Comparison of ENCODE assay signal across 15 cellular contexts in the genomic region with DNA sequence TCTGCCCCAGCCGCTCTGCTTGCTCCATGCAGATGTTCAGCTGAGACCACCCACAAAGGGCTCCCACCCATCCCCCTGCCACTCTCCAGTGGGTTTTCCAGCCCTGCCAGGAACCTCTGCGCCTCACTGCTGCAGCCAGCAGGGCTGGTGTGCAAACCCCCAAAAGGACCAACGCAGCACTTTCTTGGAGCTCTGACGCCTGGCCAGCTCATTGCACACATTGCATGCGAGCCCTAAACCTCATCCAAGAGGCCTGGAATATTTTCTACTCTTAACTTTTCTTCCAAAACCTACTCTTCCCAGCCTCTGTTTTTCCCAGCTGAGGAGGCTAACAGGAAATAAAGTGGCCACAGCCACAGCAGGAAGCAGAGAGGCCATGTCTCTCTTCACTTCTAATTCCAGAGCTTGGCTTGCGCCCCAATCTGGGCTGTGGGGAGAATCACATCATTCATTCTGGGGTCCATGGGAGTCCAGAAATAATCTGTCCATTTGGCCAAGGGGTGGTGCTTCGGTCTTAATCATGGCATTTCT. TPM values are rescaled to one million over a fixed set of nuclear protein-coding genes. Genes with fewer than 3 reads are reported as not detected.
DNase-seq lines count a peak whose midpoint lies in the region; ATAC-seq and TF ChIP-seq lines count a peak whose summit lies in the region.
"Had no signal": no experiment of that assay in that cellular context is flagged by ENCODE, and none has a peak within 500 bp of the region (broad histone marks: within the 10 kb centered on the region; RNA-seq: fewer than 3 reads in every experiment).

No MANE protein-coding gene starts in this region.

- no peaks in the 10 kb centered on the region for H3K27me3 ChIP-seq in BLaER1
- H3K27me3 ChIP-seq in heart left ventricle: no peaks in the 10 kb centered on the region
- H3K27me3 ChIP-seq: neural progenitor cell had no signal

- no peak for TF ChIP-seq POLR2A in heart left ventricle (IDR thresholded peaks at IDR 0.05)

- H3K9me3 Mint-ChIP-seq in natural killer cell treated with Interleukin-12 subunit alpha and Interleukin-12 subunit beta and Interleukin-15 and Interleukin-18, amount 100 ng/mL, for 72 hours: peaks cover 4% of the 10 kb centered on the region
- H3K9me3 Mint-ChIP-seq: activated CD4-positive, alpha-beta T cell treated with anti-CD3 and anti-CD28 coated beads, Interleukin-2, amount 10 ng/mL, durations not matched to agents 24 days and 14 days; CD4-positive, alpha-beta T cell; neural progenitor cell had no signal

- WGBS in heart left ventricle, 4 donors: 83 to 88% (median 86%) methylated on average over 6 to 7 of the region's 7 CpGs

- no peak overlapping the region for H3K27ac ChIP-seq in BLaER1
- H3K27ac ChIP-seq in heart left ventricle: peak overlapping the region in 11 of 12 donors; percentile 32 to 70 (median 61)
- H3K27ac ChIP-seq: neural progenitor cell had no signal

- intact Hi-C loops in heart left ventricle (cut with DNase I): no loop called here

- no peak overlapping the region for H3K9ac ChIP-seq in BLaER1
- H3K9ac ChIP-seq: neural progenitor cell had no signal

- no peak overlapping the region for H3K4me3 Mint-ChIP-seq in natural killer cell treated with Interleukin-12 subunit alpha and Interleukin-12 subunit beta and Interleukin-15 and Interleukin-18, amount 100 ng/mL, for 72 hours
- H3K4me3 Mint-ChIP-seq: activated CD4-positive, alpha-beta T cell treated with anti-CD3 and anti-CD28 coated beads, Interleukin-2, amount 10 ng/mL, durations not matched to agents 24 days and 14 days; CD4-positive, alpha-beta T cell; neural progenitor cell; T-helper 17 cell had no signal

- DNase-seq in RPMI8226: peak; percentile 45
- peak in 2 of 5 donors; percentile 37 to 68 for DNase-seq in heart left ventricle
- peak; percentile 51 for DNase-seq in skeletal muscle cell (ENCODE audit: low read depth)
- DNase-seq in NCI-H526 (lab: John Stamatoyannopoulos, UW): no peak
- DNase-seq in omental fat pad (ENCODE audit: low spot score): no peak
- DNase-seq in natural killer cell treated with Interleukin-12 subunit alpha and Interleukin-12 subunit beta and Interleukin-15 and Interleukin-18, amount 100 ng/mL, for 72 hours (ENCODE audit: low spot score): no peak
- DNase-seq: activated CD4-positive, alpha-beta T cell treated with anti-CD3 and anti-CD28 coated beads, Interleukin-2, amount 10 ng/mL, durations not matched to agents 24 days and 14 days; CD4-positive, alpha-beta T cell; GDM1; T-helper 17 cell had no signal

- H3K4me1 Mint-ChIP-seq in natural killer cell treated with Interleukin-12 subunit alpha and Interleukin-12 subunit beta and Interleukin-15 and Interleukin-18, amount 100 ng/mL, for 72 hours (ENCODE audit: low read depth in 2 of 2): peaks cover 30% of the 10 kb centered on the region in 2 donors
- H3K4me1 Mint-ChIP-seq: activated CD4-positive, alpha-beta T cell treated with anti-CD3 and anti-CD28 coated beads, Interleukin-2, amount 10 ng/mL, durations not matched to agents 24 days and 14 days had no signal

- H3K4me1 ChIP-seq in BLaER1 (peaks cover 36% of the 10 kb centered on the region), heart left ventricle (peaks cover 0 to 36% (median 22%) of the 10 kb centered on the region in 12 donors)
- H3K4me1 ChIP-seq: neural progenitor cell had no signal

- peak overlapping the region; percentile 8; the same call in 1 of the 2 replicates for H3K4me2 ChIP-seq in BLaER1
- H3K4me2 ChIP-seq: neural progenitor cell had no signal

- no peaks in the 10 kb centered on the region for H4K20me1 ChIP-seq in BLaER1

- no peak overlapping the region for H3K4me3 ChIP-seq in BLaER1
- H3K4me3 ChIP-seq in heart left ventricle: no peak overlapping the region
- H3K4me3 ChIP-seq in skeletal muscle cell (ENCODE audit: low read depth, low read length): no peak overlapping the region
- H3K4me3 ChIP-seq: neural progenitor cell had no signal

- H3K36me3 Mint-ChIP-seq in natural killer cell treated with Interleukin-12 subunit alpha and Interleukin-12 subunit beta and Interleukin-15 and Interleukin-18, amount 100 ng/mL, for 72 hours: no peaks in the 10 kb centered on the region
- H3K36me3 Mint-ChIP-seq: neural progenitor cell had no signal

- ATAC-seq in heart left ventricle (peak; percentile 11 to 45 (median 42)), HG02885 (IDR thresholded peaks at IDR 0.05; ENCODE audit: poor library complexity, unreplicated experiment) (no peak), omental fat pad (ENCODE audit: low FRiP score) (no peak)
- no peak for ATAC-seq in natural killer cell treated with Interleukin-12 subunit alpha and Interleukin-12 subunit beta and Interleukin-15 and Interleukin-18, amount 100 ng/mL, for 72 hours
- ATAC-seq: T-helper 17 cell had no signal

- no peak for TF ChIP-seq CTCF in heart left ventricle (IDR thresholded peaks at IDR 0.05)
- no peak for TF ChIP-seq CTCF in omental fat pad (IDR thresholded peaks at IDR 0.05)

- H3K36me3 ChIP-seq in BLaER1 (no peaks in the 10 kb centered on the region), heart left ventricle (no peaks in the 10 kb centered on the region)
- H3K36me3 ChIP-seq: neural progenitor cell had no signal

- H3K9me3 ChIP-seq in BLaER1: peaks cover 15% of the 10 kb centered on the region
- H3K9me3 ChIP-seq in heart left ventricle: peaks cover 0 to 5% (median 0%) of the 10 kb centered on the region in 12 donors

- no peak overlapping the region for H3K27ac Mint-ChIP-seq in natural killer cell treated with Interleukin-12 subunit alpha and Interleukin-12 subunit beta and Interleukin-15 and Interleukin-18, amount 100 ng/mL, for 72 hours
- H3K27ac Mint-ChIP-seq: activated CD4-positive, alpha-beta T cell treated with anti-CD3 and anti-CD28 coated beads, Interleukin-2, amount 10 ng/mL, durations not matched to agents 24 days and 14 days; CD4-positive, alpha-beta T cell; neural progenitor cell; T-helper 17 cell had no signal

- H3K27me3 Mint-ChIP-seq in natural killer cell treated with Interleukin-12 subunit alpha and Interleukin-12 subunit beta and Interleukin-15 and Interleukin-18, amount 100 ng/mL, for 72 hours: peaks cover 3 to 7% of the 10 kb centered on the region in 2 donors

RNA-seq across cellular contexts. Expression of a gene that starts 4.6 kb away (rescaled TPM):
- not detected for total RNA-seq in heart left ventricle
- not detected for polyA plus RNA-seq in heart left ventricle
- total RNA-seq in omental fat pad: not detected
- under 1 TPM in 1 of 2 donors, not detected in 1; 0.31 TPM for total RNA-seq in natural killer cell treated with Interleukin-12 subunit alpha and Interleukin-12 subunit beta and Interleukin-15 and Interleukin-18, amount 100 ng/mL, for 72 hours
- total RNA-seq: activated CD4-positive, alpha-beta T cell treated with anti-CD3 and anti-CD28 coated beads, Interleukin-2, amount 10 ng/mL, durations not matched to agents 24 days and 14 days; CD4-positive, alpha-beta T cell; T-helper 17 cell had no signal
- polyA plus RNA-seq: keratinocyte had no signal

RNA-seq across cellular contexts. Expression of a gene that starts 23.1 kb away (rescaled TPM):
- total RNA-seq in heart left ventricle (10 to 100 TPM in 8 of 9 donors, 1 to 10 TPM in 1; 8.6 to 22.1 (median 15.8) TPM), omental fat pad (10 to 100 TPM; 11.8 to 26.2 (median 19.7) TPM)
- 1 to 10 TPM; 5.6 to 6.9 TPM for polyA plus RNA-seq in heart left ventricle
- under 1 TPM; 0.25 to 0.38 TPM for total RNA-seq in natural killer cell treated with Interleukin-12 subunit alpha and Interleukin-12 subunit beta and Interleukin-15 and Interleukin-18, amount 100 ng/mL, for 72 hours
- total RNA-seq: OCI-LY7, T-helper 17 cell had no signal
- polyA plus RNA-seq: keratinocyte had no signal

RNA-seq across cellular contexts. Expression of a gene that starts 49.8 kb away (rescaled TPM):
- total RNA-seq in heart left ventricle (10 to 100 TPM in 8 of 9 donors, 1 to 10 TPM in 1; 7.9 to 38.7 (median 16.5) TPM), omental fat pad (10 to 100 TPM; 12.2 to 74.4 (median 34.1) TPM)
- 10 to 100 TPM; 17.2 to 19.5 TPM for polyA plus RNA-seq in heart left ventricle
- 10 to 100 TPM; 13.2 to 86.0 TPM for total RNA-seq in natural killer cell treated with Interleukin-12 subunit alpha and Interleukin-12 subunit beta and Interleukin-15 and Interleukin-18, amount 100 ng/mL, for 72 hours
- polyA plus RNA-seq: keratinocyte had no signal

Comparison
In these comparisons a context has a peak if more than half of its experiments do, and no peak if none do; other contexts are left out.
1. DNase-seq: peak in RPMI8226 (single experiment) and skeletal muscle cell (single experiment); none in NCI-H526 (0 of 2), omental fat pad (single experiment) and natural killer cell treated with Interleukin-12 subunit alpha and Interleukin-12 subunit beta and Interleukin-15 and Interleukin-18, amount 100 ng/mL, for 72 hours (single experiment).
2. ATAC-seq: peak in heart left ventricle (4 of 4); none in HG02885 (single experiment), omental fat pad (single experiment) and natural killer cell treated with Interleukin-12 subunit alpha and Interleukin-12 subunit beta and Interleukin-15 and Interleukin-18, amount 100 ng/mL, for 72 hours (0 of 2).
3. RNA of a gene that starts 23.1 kb away (total RNA-seq): 11.8 to 26.2 TPM in omental fat pad and 8.6 to 22.1 TPM in heart left ventricle; 0.25 to 0.38 TPM in natural killer cell treated with Interleukin-12 subunit alpha and Interleukin-12 subunit beta and Interleukin-15 and Interleukin-18, amount 100 ng/mL, for 72 hours; every median in the first group is over 4 times any median in the second.